In genomic region chr10:59880976-59881510, GRCh38 we compare ENCODE assay signal across 8 cellular contexts. TPM values are rescaled to one million over a fixed set of nuclear protein-coding genes. Genes with fewer than 3 reads are reported as not detected.
DNase-seq lines count a peak whose midpoint lies in the region; ATAC-seq and TF ChIP-seq lines count a peak whose summit lies in the region.

No MANE protein-coding gene starts in this region.

- intact Hi-C loops in left colon (cut with DNase I, micrococcal nuclease): no loop called here
- intact Hi-C loops in Right ventricle myocardium superior (cut with DNase I): no loop called here

- H3K4me3 ChIP-seq in GM12865 (ENCODE audit: low read depth, low read length): peak overlapping the region; percentile 20

- no peak for TF ChIP-seq CTCF in GM12865 (IDR thresholded peaks at IDR 0.05; ENCODE audit: insufficient read depth, low read depth, low read length, missing control alignments)

- DNase-seq in GM12865 (ENCODE audit: low read depth) (peak; percentile 91), T-helper 2 cell (peak in 3 of 5 experiments; percentile 47 to 86 (median 66)), left colon (no peak), GDM1 (lab: John Stamatoyannopoulos, UW) (no peak), mucosa of gallbladder (ENCODE audit: low spot score) (no peak), Right ventricle myocardium superior (no peak), NCI-H510A (lab: John Stamatoyannopoulos, UW) (no peak)

- ATAC-seq in GM21786 (IDR thresholded peaks at IDR 0.05; ENCODE audit: unreplicated experiment) (peak; percentile 58), left colon (peak; percentile 31), Right ventricle myocardium superior (ENCODE audit: poor library complexity) (no peak)

RNA-seq across cellular contexts. Expression of gene CCDC6, which starts 25.3 kb away (rescaled TPM):
- total RNA-seq in left colon: 10 to 100 TPM; 54.9 to 60.7 TPM
- total RNA-seq in mucosa of gallbladder: 57.6 TPM
- 15.0 TPM for total RNA-seq in Right ventricle myocardium superior

Comparison
In these comparisons a context has a peak if more than half of its experiments do, and no peak if none do; other contexts are left out.
1. DNase-seq: peak in GM12865 (single experiment) and T-helper 2 cell (3 of 5); none in left colon (0 of 2), GDM1 (single experiment), mucosa of gallbladder (single experiment), Right ventricle myocardium superior (single experiment) and NCI-H510A (single experiment).